In the genomic region with DNA sequence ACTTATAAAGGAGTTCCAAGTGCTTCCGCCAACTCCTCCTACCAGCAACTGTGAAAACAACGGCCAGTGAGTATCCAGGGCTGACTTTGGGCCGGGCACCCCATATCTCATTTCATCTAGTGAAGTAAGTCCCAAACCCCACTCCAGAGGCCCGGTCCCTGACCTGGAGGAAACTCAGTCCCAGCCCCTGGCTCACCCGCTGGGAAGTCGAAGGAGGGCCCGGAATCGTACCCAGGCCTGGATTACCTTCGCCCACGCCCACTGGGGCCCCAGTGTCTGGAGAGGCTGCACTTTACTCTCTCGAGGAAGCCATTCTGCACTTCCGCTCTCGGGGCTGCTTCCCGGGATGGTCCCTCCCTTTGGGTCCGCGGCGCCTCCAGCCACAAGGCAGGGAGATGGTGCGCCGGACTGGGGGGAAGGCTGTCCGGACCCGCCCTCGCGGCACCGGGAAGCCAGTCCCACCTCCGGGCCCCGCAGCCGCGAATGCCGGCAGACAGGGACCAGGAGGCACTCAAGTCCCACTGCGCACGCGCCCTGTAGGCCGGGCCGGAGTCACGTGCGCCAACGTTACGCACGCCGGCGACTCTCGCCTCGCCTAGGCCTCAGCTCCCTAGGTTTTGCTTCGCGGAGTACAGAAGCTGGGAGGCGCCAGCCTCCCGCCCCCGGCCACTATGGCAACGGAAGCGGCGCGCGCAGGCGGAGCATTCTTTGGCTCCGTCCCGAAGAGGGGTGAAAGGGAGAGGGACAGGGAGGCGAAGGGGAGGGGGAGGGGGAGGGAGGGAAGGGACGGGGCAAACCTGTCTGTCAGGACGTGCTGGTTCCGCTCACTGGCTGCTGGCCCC, we compare ENCODE assay signal across 1 cellular context.
TF ChIP-seq lines count a peak whose summit lies in the region.

A gene with protein sequence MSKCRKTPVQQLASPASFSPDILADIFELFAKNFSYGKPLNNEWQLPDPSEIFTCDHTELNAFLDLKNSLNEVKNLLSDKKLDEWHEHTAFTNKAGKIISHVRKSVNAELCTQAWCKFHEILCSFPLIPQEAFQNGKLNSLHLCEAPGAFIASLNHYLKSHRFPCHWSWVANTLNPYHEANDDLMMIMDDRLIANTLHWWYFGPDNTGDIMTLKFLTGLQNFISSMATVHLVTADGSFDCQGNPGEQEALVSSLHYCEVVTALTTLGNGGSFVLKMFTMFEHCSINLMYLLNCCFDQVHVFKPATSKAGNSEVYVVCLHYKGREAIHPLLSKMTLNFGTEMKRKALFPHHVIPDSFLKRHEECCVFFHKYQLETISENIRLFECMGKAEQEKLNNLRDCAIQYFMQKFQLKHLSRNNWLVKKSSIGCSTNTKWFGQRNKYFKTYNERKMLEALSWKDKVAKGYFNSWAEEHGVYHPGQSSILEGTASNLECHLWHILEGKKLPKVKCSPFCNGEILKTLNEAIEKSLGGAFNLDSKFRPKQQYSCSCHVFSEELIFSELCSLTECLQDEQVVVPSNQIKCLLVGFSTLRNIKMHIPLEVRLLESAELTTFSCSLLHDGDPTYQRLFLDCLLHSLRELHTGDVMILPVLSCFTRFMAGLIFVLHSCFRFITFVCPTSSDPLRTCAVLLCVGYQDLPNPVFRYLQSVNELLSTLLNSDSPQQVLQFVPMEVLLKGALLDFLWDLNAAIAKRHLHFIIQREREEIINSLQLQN (minus strand): TSS at position 513 of the 842 bp plus-strand sequence. CDS start 3,482 bp downstream, outside the sequence.

TF ChIP-seq in K562, 482 proteins besides CTCF, POLR2A, EP300 and RAD21 (continued from another document and continues in another):
- TF ChIP-seq, protein P1, sequence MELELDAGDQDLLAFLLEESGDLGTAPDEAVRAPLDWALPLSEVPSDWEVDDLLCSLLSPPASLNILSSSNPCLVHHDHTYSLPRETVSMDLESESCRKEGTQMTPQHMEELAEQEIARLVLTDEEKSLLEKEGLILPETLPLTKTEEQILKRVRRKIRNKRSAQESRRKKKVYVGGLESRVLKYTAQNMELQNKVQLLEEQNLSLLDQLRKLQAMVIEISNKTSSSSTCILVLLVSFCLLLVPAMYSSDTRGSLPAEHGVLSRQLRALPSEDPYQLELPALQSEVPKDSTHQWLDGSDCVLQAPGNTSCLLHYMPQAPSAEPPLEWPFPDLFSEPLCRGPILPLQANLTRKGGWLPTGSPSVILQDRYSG (tag; conservative IDR thresholded peaks at IDR 0.05; ENCODE audit: low read depth) = no peak
- TF ChIP-seq C11orf30 (IDR thresholded peaks at IDR 0.05; ENCODE audit: low read depth) (peak; percentile 16; the same call in 1 of the 2 replicates), CLOCK (CRISPR knock-in tag; IDR thresholded peaks at IDR 0.05; ENCODE audit: borderline replicate concordance) (0 out of 2 replicates have a peak, but pooled peaks have one; percentile 30), VEZF1 (CRISPR knock-in tag; IDR thresholded peaks at IDR 0.05) (peak; percentile 91), FOXM1 (IDR thresholded peaks at IDR 0.05; ENCODE audit: low read depth) (no peak), FOXM1 (CRISPR knock-in tag; IDR thresholded peaks at IDR 0.05; ENCODE audit: low read depth) (peak; percentile 78; the same call in 1 of the 2 replicates), TFAM (CRISPR knock-in tag; conservative IDR thresholded peaks at IDR 0.05) (no peak), TEAD1 (CRISPR knock-in tag; IDR thresholded peaks at IDR 0.05) (peak; percentile 19 to 57; a peak in 1 of 4 replicates), SRF (CRISPR knock-in tag; IDR thresholded peaks at IDR 0.05) (peak in 1 of 2 experiments; percentile 29; a peak in 1 of 4 replicates), CBX1 (IDR thresholded peaks at IDR 0.05; ENCODE audit: low read depth) (peak; percentile 48; the same call in 1 of the 2 replicates), ZNF3 (CRISPR knock-in tag; IDR thresholded peaks at IDR 0.05) (no peak), SOX6 (IDR thresholded peaks at IDR 0.05) (peak; percentile 51; the same call in 1 of the 2 replicates), ZNF696 (CRISPR knock-in tag; conservative IDR thresholded peaks at IDR 0.05) (no peak), PHB (CRISPR knock-in tag; IDR thresholded peaks at IDR 0.05) (no peak), ZNF41 (CRISPR knock-in tag; conservative IDR thresholded peaks at IDR 0.05) (no peak), HEY1 (CRISPR knock-in tag; IDR thresholded peaks at IDR 0.05; ENCODE audit: borderline replicate concordance) (no peak), NBN (IDR thresholded peaks at IDR 0.05; ENCODE audit: low read depth) (no peak), ZNF197 (CRISPR knock-in tag; IDR thresholded peaks at IDR 0.05; ENCODE audit: low read depth) (no peak), RAD51 (IDR thresholded peaks at IDR 0.05; ENCODE audit: borderline replicate concordance, low read depth) (peak; percentile 95), SP2 (IDR thresholded peaks at IDR 0.05; ENCODE audit: extremely low read depth, low read depth, low read length, poor library complexity, severe bottlenecking) (no peak), TFE3 (CRISPR knock-in tag; IDR thresholded peaks at IDR 0.05) (peak; percentile 96), TRIM24 (IDR thresholded peaks at IDR 0.05) (no peak)
- TF ChIP-seq, protein P2, sequence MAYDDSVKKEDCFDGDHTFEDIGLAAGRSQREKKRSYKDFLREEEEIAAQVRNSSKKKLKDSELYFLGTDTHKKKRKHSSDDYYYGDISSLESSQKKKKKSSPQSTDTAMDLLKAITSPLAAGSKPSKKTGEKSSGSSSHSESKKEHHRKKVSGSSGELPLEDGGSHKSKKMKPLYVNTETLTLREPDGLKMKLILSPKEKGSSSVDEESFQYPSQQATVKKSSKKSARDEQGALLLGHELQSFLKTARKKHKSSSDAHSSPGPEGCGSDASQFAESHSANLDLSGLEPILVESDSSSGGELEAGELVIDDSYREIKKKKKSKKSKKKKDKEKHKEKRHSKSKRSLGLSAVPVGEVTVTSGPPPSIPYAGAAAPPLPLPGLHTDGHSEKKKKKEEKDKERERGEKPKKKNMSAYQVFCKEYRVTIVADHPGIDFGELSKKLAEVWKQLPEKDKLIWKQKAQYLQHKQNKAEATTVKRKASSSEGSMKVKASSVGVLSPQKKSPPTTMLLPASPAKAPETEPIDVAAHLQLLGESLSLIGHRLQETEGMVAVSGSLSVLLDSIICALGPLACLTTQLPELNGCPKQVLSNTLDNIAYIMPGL (CRISPR knock-in tag; IDR thresholded peaks at IDR 0.05) = no peak; the same call in 1 of the 2 replicates
- TF ChIP-seq, protein P3, sequence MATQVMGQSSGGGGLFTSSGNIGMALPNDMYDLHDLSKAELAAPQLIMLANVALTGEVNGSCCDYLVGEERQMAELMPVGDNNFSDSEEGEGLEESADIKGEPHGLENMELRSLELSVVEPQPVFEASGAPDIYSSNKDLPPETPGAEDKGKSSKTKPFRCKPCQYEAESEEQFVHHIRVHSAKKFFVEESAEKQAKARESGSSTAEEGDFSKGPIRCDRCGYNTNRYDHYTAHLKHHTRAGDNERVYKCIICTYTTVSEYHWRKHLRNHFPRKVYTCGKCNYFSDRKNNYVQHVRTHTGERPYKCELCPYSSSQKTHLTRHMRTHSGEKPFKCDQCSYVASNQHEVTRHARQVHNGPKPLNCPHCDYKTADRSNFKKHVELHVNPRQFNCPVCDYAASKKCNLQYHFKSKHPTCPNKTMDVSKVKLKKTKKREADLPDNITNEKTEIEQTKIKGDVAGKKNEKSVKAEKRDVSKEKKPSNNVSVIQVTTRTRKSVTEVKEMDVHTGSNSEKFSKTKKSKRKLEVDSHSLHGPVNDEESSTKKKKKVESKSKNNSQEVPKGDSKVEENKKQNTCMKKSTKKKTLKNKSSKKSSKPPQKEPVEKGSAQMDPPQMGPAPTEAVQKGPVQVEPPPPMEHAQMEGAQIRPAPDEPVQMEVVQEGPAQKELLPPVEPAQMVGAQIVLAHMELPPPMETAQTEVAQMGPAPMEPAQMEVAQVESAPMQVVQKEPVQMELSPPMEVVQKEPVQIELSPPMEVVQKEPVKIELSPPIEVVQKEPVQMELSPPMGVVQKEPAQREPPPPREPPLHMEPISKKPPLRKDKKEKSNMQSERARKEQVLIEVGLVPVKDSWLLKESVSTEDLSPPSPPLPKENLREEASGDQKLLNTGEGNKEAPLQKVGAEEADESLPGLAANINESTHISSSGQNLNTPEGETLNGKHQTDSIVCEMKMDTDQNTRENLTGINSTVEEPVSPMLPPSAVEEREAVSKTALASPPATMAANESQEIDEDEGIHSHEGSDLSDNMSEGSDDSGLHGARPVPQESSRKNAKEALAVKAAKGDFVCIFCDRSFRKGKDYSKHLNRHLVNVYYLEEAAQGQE (CRISPR knock-in tag; IDR thresholded peaks at IDR 0.05; ENCODE audit: low read depth) = peak; percentile 76; the same call in 1 of the 2 replicates
- TF ChIP-seq, protein P4, sequence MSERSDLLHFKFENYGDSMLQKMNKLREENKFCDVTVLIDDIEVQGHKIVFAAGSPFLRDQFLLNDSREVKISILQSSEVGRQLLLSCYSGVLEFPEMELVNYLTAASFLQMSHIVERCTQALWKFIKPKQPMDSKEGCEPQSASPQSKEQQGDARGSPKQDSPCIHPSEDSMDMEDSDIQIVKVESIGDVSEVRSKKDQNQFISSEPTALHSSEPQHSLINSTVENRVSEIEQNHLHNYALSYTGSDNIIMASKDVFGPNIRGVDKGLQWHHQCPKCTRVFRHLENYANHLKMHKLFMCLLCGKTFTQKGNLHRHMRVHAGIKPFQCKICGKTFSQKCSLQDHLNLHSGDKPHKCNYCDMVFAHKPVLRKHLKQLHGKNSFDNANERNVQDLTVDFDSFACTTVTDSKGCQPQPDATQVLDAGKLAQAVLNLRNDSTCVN (CRISPR knock-in tag; IDR thresholded peaks at IDR 0.05) = peak; percentile 55; the same call in 1 of the 2 replicates
- TF ChIP-seq, protein P5, sequence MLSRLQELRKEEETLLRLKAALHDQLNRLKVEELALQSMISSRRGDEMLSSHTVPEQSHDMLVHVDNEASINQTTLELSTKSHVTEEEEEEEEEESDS (CRISPR knock-in tag; IDR thresholded peaks at IDR 0.05) = no peak
- TF ChIP-seq, protein P6, sequence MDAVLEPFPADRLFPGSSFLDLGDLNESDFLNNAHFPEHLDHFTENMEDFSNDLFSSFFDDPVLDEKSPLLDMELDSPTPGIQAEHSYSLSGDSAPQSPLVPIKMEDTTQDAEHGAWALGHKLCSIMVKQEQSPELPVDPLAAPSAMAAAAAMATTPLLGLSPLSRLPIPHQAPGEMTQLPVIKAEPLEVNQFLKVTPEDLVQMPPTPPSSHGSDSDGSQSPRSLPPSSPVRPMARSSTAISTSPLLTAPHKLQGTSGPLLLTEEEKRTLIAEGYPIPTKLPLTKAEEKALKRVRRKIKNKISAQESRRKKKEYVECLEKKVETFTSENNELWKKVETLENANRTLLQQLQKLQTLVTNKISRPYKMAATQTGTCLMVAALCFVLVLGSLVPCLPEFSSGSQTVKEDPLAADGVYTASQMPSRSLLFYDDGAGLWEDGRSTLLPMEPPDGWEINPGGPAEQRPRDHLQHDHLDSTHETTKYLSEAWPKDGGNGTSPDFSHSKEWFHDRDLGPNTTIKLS (IDR thresholded peaks at IDR 0.05; ENCODE audit: borderline replicate concordance, low read depth) = peak; percentile 50; the same call in 1 of the 2 replicates
- TF ChIP-seq, protein P7, sequence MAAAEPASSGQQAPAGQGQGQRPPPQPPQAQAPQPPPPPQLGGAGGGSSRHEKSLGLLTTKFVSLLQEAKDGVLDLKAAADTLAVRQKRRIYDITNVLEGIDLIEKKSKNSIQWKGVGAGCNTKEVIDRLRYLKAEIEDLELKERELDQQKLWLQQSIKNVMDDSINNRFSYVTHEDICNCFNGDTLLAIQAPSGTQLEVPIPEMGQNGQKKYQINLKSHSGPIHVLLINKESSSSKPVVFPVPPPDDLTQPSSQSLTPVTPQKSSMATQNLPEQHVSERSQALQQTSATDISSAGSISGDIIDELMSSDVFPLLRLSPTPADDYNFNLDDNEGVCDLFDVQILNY (CRISPR knock-in tag; IDR thresholded peaks at IDR 0.05) = no peak
- TF ChIP-seq, protein P8, sequence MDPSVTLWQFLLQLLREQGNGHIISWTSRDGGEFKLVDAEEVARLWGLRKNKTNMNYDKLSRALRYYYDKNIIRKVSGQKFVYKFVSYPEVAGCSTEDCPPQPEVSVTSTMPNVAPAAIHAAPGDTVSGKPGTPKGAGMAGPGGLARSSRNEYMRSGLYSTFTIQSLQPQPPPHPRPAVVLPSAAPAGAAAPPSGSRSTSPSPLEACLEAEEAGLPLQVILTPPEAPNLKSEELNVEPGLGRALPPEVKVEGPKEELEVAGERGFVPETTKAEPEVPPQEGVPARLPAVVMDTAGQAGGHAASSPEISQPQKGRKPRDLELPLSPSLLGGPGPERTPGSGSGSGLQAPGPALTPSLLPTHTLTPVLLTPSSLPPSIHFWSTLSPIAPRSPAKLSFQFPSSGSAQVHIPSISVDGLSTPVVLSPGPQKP (CRISPR knock-in tag; IDR thresholded peaks at IDR 0.05) = no peak
